ENCODE assay signal across 10 cellular contexts in the genomic region with DNA sequence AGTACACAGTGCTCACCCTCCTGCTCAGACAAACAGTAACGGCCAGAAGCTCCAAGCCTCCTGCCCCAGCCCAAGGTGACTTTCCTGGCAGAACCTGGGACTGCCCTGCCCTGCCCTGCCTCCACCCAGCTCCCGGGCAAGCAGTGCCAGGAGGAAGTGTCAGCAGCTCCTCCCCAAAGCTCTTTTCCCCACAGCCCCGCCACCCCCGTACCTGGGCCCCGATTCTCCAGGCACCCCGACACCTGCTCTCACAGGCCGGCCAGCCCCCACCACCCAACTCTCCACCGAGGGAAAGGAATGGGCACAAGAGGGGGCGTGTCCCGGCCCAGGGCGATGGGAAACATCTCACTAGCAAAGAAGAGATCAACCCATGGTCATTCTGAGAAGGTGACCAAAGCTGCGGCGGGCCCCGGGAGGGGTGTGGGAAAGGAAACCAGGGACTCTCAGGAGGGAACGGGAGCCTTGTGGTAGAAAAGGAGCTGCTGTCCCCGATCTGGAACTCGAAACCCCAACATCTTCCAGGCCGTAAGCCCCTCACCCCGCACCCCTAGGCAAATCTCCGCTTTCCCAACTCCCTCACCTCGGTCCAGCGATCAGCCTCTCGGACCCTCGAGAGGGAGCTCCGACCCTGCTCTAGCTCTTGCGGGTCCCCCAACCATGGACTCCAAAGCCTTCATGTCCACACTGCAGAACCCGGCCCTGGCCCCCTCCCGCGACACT. TPM values are rescaled to one million over a fixed set of nuclear protein-coding genes. Genes with fewer than 3 reads are reported as not detected.
DNase-seq lines count a peak whose midpoint lies in the region; ATAC-seq and TF ChIP-seq lines count a peak whose summit lies in the region.
"Had no signal": no experiment of that assay in that cellular context is flagged by ENCODE, and none has a peak within 500 bp of the region (broad histone marks: within the 10 kb centered on the region; RNA-seq: fewer than 3 reads in every experiment).

No MANE protein-coding gene starts in this region.

- no peaks in the 10 kb centered on the region for H3K36me3 Mint-ChIP-seq in activated CD4-positive, alpha-beta T cell treated with anti-CD3 and anti-CD28 coated beads, Interleukin-2, amount 10 ng/mL, durations not matched to agents 7 days and 5 days (ENCODE audit: low read depth)

- peak overlapping the region; percentile 36 for H3K27ac Mint-ChIP-seq in activated CD4-positive, alpha-beta T cell treated with anti-CD3 and anti-CD28 coated beads, Interleukin-2, amount 10 ng/mL, durations not matched to agents 7 days and 5 days

- WGBS in transverse colon (ENCODE audit: low coverage in 1 of 2), 2 donors: 6% methylated on average over 26 of the region's 29 CpGs; no CpG with 5 or more reads in 1 of the 2 donors

- H3K9me3 ChIP-seq in breast epithelium (no peaks in the 10 kb centered on the region), transverse colon (no peaks in the 10 kb centered on the region)

- no peak for TF ChIP-seq POLR2A in breast epithelium (IDR thresholded peaks at IDR 0.05)
- peak; percentile 37 for TF ChIP-seq POLR2A in transverse colon (IDR thresholded peaks at IDR 0.05)

- H3K4me3 Mint-ChIP-seq in activated CD4-positive, alpha-beta T cell treated with anti-CD3 and anti-CD28 coated beads, Interleukin-2, amount 10 ng/mL, durations not matched to agents 7 days and 5 days: no peak overlapping the region

- CTCF ChIA-PET in activated CD4-positive, alpha-beta T cell treated with anti-CD3 and anti-CD28 coated beads, Interleukin-2, amount 10 ng/mL, durations not matched to agents 7 days and 5 days (lab: Charles Lee): interaction anchor here (2.2 kb wide), 1 partner anchor 16 kb away, joined by 9 read pairs; no protein-coding TSS in a partner anchor

- H3K4me1 Mint-ChIP-seq in activated CD4-positive, alpha-beta T cell treated with anti-CD3 and anti-CD28 coated beads, Interleukin-2, amount 10 ng/mL, durations not matched to agents 7 days and 5 days: peaks cover 2% of the 10 kb centered on the region

- H3K36me3 ChIP-seq in breast epithelium: no peaks in the 10 kb centered on the region
- no peaks in the 10 kb centered on the region for H3K36me3 ChIP-seq in transverse colon

- intact Hi-C loops in breast epithelium (cut with DNase I; ENCODE audit: low total_unique reads): loop anchor here (10.0 kb wide), 1 partner anchor 135 kb away; no protein-coding TSS in a partner anchor
- intact Hi-C loops in transverse colon (cut with DNase I; ENCODE audit: low total_unique reads): no loop called here

- in situ Hi-C loops in transverse colon (cut with MboI; ENCODE audit: low pct_ligation_motif_present in 1 of 4, low pct_unique_long_range_greater_than_20kb in 1 of 4, low sequenced_read_pairs in 3 of 4): no loop called here

- TF ChIP-seq CTCF in breast epithelium (IDR thresholded peaks at IDR 0.05) (no peak), transverse colon (IDR thresholded peaks at IDR 0.05) (no peak)

- ATAC-seq in left lobe of liver (peak; percentile 48), HG03571 (IDR thresholded peaks at IDR 0.05; ENCODE audit: unreplicated experiment) (no peak), HG03442 (IDR thresholded peaks at IDR 0.05; ENCODE audit: unreplicated experiment) (no peak)

- H3K27ac ChIP-seq in breast epithelium (peak overlapping the region; percentile 95 to 98), transverse colon (peak overlapping the region; percentile 94 to 97 (median 96))

- H3K27me3 Mint-ChIP-seq in activated CD4-positive, alpha-beta T cell treated with anti-CD3 and anti-CD28 coated beads, Interleukin-2, amount 10 ng/mL, durations not matched to agents 7 days and 5 days: peaks cover 45% of the 10 kb centered on the region

- H3K27me3 ChIP-seq in breast epithelium: no peaks in the 10 kb centered on the region
- no peaks in the 10 kb centered on the region for H3K27me3 ChIP-seq in transverse colon

- H3K4me1 ChIP-seq in breast epithelium: peaks cover 38 to 59% of the 10 kb centered on the region in 2 donors
- peaks cover 73 to 93% (median 84%) of the 10 kb centered on the region in 4 donors for H3K4me1 ChIP-seq in transverse colon

- TF ChIP-seq EP300 in transverse colon (IDR thresholded peaks at IDR 0.05; ENCODE audit: low read depth): no peak

- POLR2A ChIA-PET in activated CD4-positive, alpha-beta T cell treated with anti-CD3 and anti-CD28 coated beads, Interleukin-2, amount 10 ng/mL, durations not matched to agents 7 days and 5 days (lab: Charles Lee): no interaction called here

- H3K9me3 Mint-ChIP-seq in activated CD4-positive, alpha-beta T cell treated with anti-CD3 and anti-CD28 coated beads, Interleukin-2, amount 10 ng/mL, durations not matched to agents 7 days and 5 days: no peaks in the 10 kb centered on the region

- DNase-seq in activated CD4-positive, alpha-beta T cell treated with anti-CD3 and anti-CD28 coated beads, Interleukin-2, amount 10 ng/mL, durations not matched to agents 7 days and 5 days: no peak
- DNase-seq in activated CD4-positive, alpha-beta T cell treated with anti-CD3 and anti-CD28 coated beads, Interleukin-2, amount 50 U/mL, for 1 hour: no peak
- DNase-seq in breast epithelium (ENCODE audit: low spot score in 2 of 2) (peak in 1 of 2 donors; percentile 57), left lobe of liver (ENCODE audit: low spot score) (peak; percentile 78), transverse colon (peak; percentile 81), T-helper 9 cell (no peak)

- H3K4me3 ChIP-seq in breast epithelium (peak overlapping the region; percentile 71 to 88 (median 74)), transverse colon (peak overlapping the region; percentile 78 to 91 (median 86))

RNA-seq across cellular contexts. Expression of a gene that starts 1.2 kb away (rescaled TPM):
- total RNA-seq in activated CD4-positive, alpha-beta T cell treated with anti-CD3 and anti-CD28 coated beads, Interleukin-2, amount 10 ng/mL, durations not matched to agents 7 days and 5 days: under 1 TPM in 1 of 2 experiments, not detected in 1; 0.04 TPM
- total RNA-seq in breast epithelium: 10 to 100 TPM; 13.6 to 38.7 (median 32.9) TPM
- 39.2 TPM for total RNA-seq in left lobe of liver
- total RNA-seq in transverse colon: 100 to 1,000 TPM; 125 to 201 (median 154) TPM

RNA-seq across cellular contexts. Expression of a gene that starts 31.5 kb away (rescaled TPM):
- not detected for total RNA-seq in activated CD4-positive, alpha-beta T cell treated with anti-CD3 and anti-CD28 coated beads, Interleukin-2, amount 10 ng/mL, durations not matched to agents 7 days and 5 days
- total RNA-seq in breast epithelium (not detected), left lobe of liver (9.7 TPM), transverse colon (not detected)
- total RNA-seq: renal cortical epithelial cell, SK-MEL-5 had no signal

RNA-seq across cellular contexts. Expression of a gene that starts 43.3 kb away (rescaled TPM):
- not detected for total RNA-seq in activated CD4-positive, alpha-beta T cell treated with anti-CD3 and anti-CD28 coated beads, Interleukin-2, amount 10 ng/mL, durations not matched to agents 7 days and 5 days
- total RNA-seq in breast epithelium (not detected), left lobe of liver (12.7 TPM), transverse colon (not detected)
- total RNA-seq: renal cortical epithelial cell, SK-MEL-5 had no signal

Comparison
In these comparisons a context has a peak if more than half of its experiments do, and no peak if none do; other contexts are left out.
1. DNase-seq: peak in left lobe of liver (single experiment) and transverse colon (single experiment); none in activated CD4-positive, alpha-beta T cell treated with anti-CD3 and anti-CD28 coated beads, Interleukin-2, amount 10 ng/mL, durations not matched to agents 7 days and 5 days (single experiment), activated CD4-positive, alpha-beta T cell treated with anti-CD3 and anti-CD28 coated beads, Interleukin-2, amount 50 U/mL, for 1 hour (single experiment) and T-helper 9 cell (single experiment).
2. RNA of a gene that starts 1.2 kb away (total RNA-seq): 125 to 201 TPM in transverse colon, 39.2 TPM in left lobe of liver (single experiment) and 13.6 to 38.7 TPM in breast epithelium; 0.04 TPM in activated CD4-positive, alpha-beta T cell treated with anti-CD3 and anti-CD28 coated beads, Interleukin-2, amount 10 ng/mL, durations not matched to agents 7 days and 5 days; every median in the first group is over 10 times any median in the second.
3. RNA of a gene that starts 43.3 kb away (total RNA-seq): 12.7 TPM in left lobe of liver (single experiment); not detected in activated CD4-positive, alpha-beta T cell treated with anti-CD3 and anti-CD28 coated beads, Interleukin-2, amount 10 ng/mL, durations not matched to agents 7 days and 5 days, not detected in breast epithelium and not detected in transverse colon; every median in the first group is over 10 times any median in the second.